ENCODE assay signal across 20 cellular contexts in the genomic region with DNA sequence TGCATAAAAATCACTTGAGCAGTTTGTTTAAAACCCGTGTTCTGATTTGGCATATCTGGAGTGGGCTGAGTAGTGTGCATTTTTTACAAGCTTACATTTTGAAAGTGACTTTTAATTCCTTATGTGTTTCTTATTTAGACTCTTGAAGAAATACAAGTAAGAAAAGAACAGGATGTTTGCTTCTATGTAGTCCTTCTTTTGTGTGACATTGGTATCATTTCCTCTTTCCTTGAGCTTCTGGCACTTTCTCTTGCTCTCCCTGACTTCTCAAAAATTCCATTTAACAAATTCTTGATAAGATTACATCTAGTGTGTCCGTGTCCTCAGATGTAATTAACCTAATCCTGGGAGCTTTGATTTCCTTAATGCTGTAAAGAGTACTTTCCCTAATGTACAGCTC. TPM values are rescaled to one million over a fixed set of nuclear protein-coding genes. Genes with fewer than 3 reads are reported as not detected.
DNase-seq lines count a peak whose midpoint lies in the region; ATAC-seq and TF ChIP-seq lines count a peak whose summit lies in the region.
"Had no signal": no experiment of that assay in that cellular context is flagged by ENCODE, and none has a peak within 500 bp of the region (broad histone marks: within the 10 kb centered on the region; RNA-seq: fewer than 3 reads in every experiment).

No MANE protein-coding gene starts in this region.

- TF ChIP-seq POLR2A in spleen (IDR thresholded peaks at IDR 0.05) (no peak), erythroblast (IDR thresholded peaks at IDR 0.05; ENCODE audit: low read length) (no peak)

- H3K4me1 ChIP-seq in spleen = peaks cover 10 to 17% (median 14%) of the 10 kb centered on the region in 6 donors
- H3K4me1 ChIP-seq: gastrocnemius medialis had no signal

- TF ChIP-seq CTCF in GM10248 (IDR thresholded peaks at IDR 0.05; ENCODE audit: control extremely low read depth, extremely low read depth, low read depth, missing control alignments) (no peak), activated B cell treated with CpG ODN at 0.5 μM for 24 hours (IDR thresholded peaks at IDR 0.05) (no peak), spleen (IDR thresholded peaks at IDR 0.05 in 8 of 11, conservative IDR thresholded peaks at IDR 0.05 in 3 of 11) (no peak)

- no peaks in the 10 kb centered on the region for H3K27me3 Mint-ChIP-seq in activated B cell treated with CpG ODN at 0.5 μM for 24 hours

- POLR2A ChIA-PET in GM10248 (lab: Yijun Ruan, JAX) (no interaction called here), activated B cell treated with CpG ODN at 0.5 μM for 24 hours (lab: Charles Lee) (interaction anchor here (0.6 to 0.7 kb wide), 2 partner anchors 53 to 120 kb away, joined by 4 read pairs; partner anchors contain the start of gene SLC2A8)

- H3K36me3 Mint-ChIP-seq in activated B cell treated with CpG ODN at 0.5 μM for 24 hours (ENCODE audit: low read depth) = no peaks in the 10 kb centered on the region
- H3K36me3 Mint-ChIP-seq: activated CD8-positive, alpha-beta memory T cell treated with anti-CD3 and anti-CD28 coated beads, Interleukin-2, amount 10 ng/mL, durations not matched to agents 7 days and 5 days; activated naive CD4-positive, alpha-beta T cell treated with anti-CD3 and anti-CD28 coated beads, Interleukin-2, amount 10 ng/mL, durations not matched to agents 7 days and 5 days had no signal

- H3K27me3 ChIP-seq in spleen (replicated peaks in 1 of 7) = no peaks in the 10 kb centered on the region
- H3K27me3 ChIP-seq: BE2C, gastrocnemius medialis, pancreas had no signal

- H3K9me3 Mint-ChIP-seq in activated B cell treated with CpG ODN at 0.5 μM for 24 hours = peaks cover 7% of the 10 kb centered on the region
- H3K9me3 Mint-ChIP-seq: activated naive CD4-positive, alpha-beta T cell treated with anti-CD3 and anti-CD28 coated beads, Interleukin-2, amount 10 ng/mL, durations not matched to agents 7 days and 5 days had no signal

- CTCF ChIA-PET in GM10248 (lab: Yijun Ruan, JAX) (interaction anchor here (0.9 to 2.0 kb wide), 5 partner anchors 9 to 42 kb away, joined by 3 to 7 read pairs (median 4); no protein-coding TSS in a partner anchor), activated B cell treated with CpG ODN at 0.5 μM for 24 hours (lab: Charles Lee) (no interaction called here)

- H3K9me3 ChIP-seq in spleen = no peaks in the 10 kb centered on the region
- H3K9me3 ChIP-seq: BE2C, gastrocnemius medialis, pancreas had no signal

- intact Hi-C loops in activated B cell treated with CpG ODN at 0.5 μM for 24 hours (cut with micrococcal nuclease) = no loop called here
- intact Hi-C loops in spleen (cut with DNase I; ENCODE audit: low total_unique reads) = no loop called here

- peak overlapping the region; percentile 55 for H3K4me3 Mint-ChIP-seq in activated B cell treated with CpG ODN at 0.5 μM for 24 hours
- H3K4me3 Mint-ChIP-seq: activated CD8-positive, alpha-beta memory T cell treated with anti-CD3 and anti-CD28 coated beads, Interleukin-2, amount 10 ng/mL, durations not matched to agents 7 days and 5 days; activated naive CD4-positive, alpha-beta T cell treated with anti-CD3 and anti-CD28 coated beads, Interleukin-2, amount 10 ng/mL, durations not matched to agents 7 days and 5 days had no signal

- H3K27ac Mint-ChIP-seq in activated B cell treated with CpG ODN at 0.5 μM for 24 hours = peak overlapping the region; percentile 84
- H3K27ac Mint-ChIP-seq: activated CD8-positive, alpha-beta memory T cell treated with anti-CD3 and anti-CD28 coated beads, Interleukin-2, amount 10 ng/mL, durations not matched to agents 7 days and 5 days; activated naive CD4-positive, alpha-beta T cell treated with anti-CD3 and anti-CD28 coated beads, Interleukin-2, amount 10 ng/mL, durations not matched to agents 7 days and 5 days had no signal

- H3K27ac ChIP-seq in spleen = peak overlapping the region in 7 of 8 donors; percentile 24 to 75 (median 55)
- H3K27ac ChIP-seq: SK-N-MC had no signal

- H3K4me1 Mint-ChIP-seq in activated B cell treated with CpG ODN at 0.5 μM for 24 hours = peaks cover 29% of the 10 kb centered on the region
- H3K4me1 Mint-ChIP-seq: activated naive CD4-positive, alpha-beta T cell treated with anti-CD3 and anti-CD28 coated beads, Interleukin-2, amount 10 ng/mL, durations not matched to agents 7 days and 5 days had no signal

- WGBS in spleen, 5 donors = 26 to 50% (median 42%) methylated on average over 2 of the region's 2 CpGs

- DNase-seq in GM10248 (ENCODE audit: extremely low spot score) = peak; percentile 27
- DNase-seq in activated B cell treated with CpG ODN at 0.5 μM for 24 hours = no peak
- no peak for DNase-seq in spleen
- DNase-seq in T-helper 2 cell = no peak
- DNase-seq in activated CD4-positive, CD25-positive, alpha-beta regulatory T cell treated with anti-CD3 and anti-CD28 coated beads, Interleukin-2, amount 50 U/mL, for 72 hours = no peak
- no peak for DNase-seq in GM19238 (ENCODE audit: insufficient read length, low spot score)
- DNase-seq in erythroblast (lab: John Stamatoyannopoulos, UW) = no peak
- DNase-seq: activated CD8-positive, alpha-beta memory T cell treated with anti-CD3 and anti-CD28 coated beads, Interleukin-2, amount 10 ng/mL, durations not matched to agents 7 days and 5 days; activated naive CD4-positive, alpha-beta T cell treated with anti-CD3 and anti-CD28 coated beads, Interleukin-2, amount 10 ng/mL, durations not matched to agents 7 days and 5 days; BE2C; DMS79 treated with DMSO at 0.1 percent for 48 hours; gastrocnemius medialis; GOT3; KG1; NCI-H146; NCI-H524 treated with DMSO at 0.1 percent for 48 hours; pancreas; trophoblast cell had no signal

- H3K36me3 ChIP-seq in spleen = no peaks in the 10 kb centered on the region
- H3K36me3 ChIP-seq: gastrocnemius medialis, pancreas had no signal

- H3K4me3 ChIP-seq in spleen = no peak overlapping the region
- H3K4me3 ChIP-seq: gastrocnemius medialis, pancreas, SK-N-MC had no signal

- ATAC-seq in GM21786 (IDR thresholded peaks at IDR 0.05; ENCODE audit: unreplicated experiment) (peak; percentile 56), activated B cell treated with CpG ODN at 0.5 μM for 24 hours (ENCODE audit: low read depth) (peak; percentile 50)
- ATAC-seq: activated CD8-positive, alpha-beta memory T cell treated with anti-CD3 and anti-CD28 coated beads, Interleukin-2, amount 10 ng/mL, durations not matched to agents 7 days and 5 days; gastrocnemius medialis had no signal

RNA-seq across cellular contexts. Expression of gene GARNL3, which starts 12.5 kb away (rescaled TPM):
- total RNA-seq in activated B cell treated with CpG ODN at 0.5 μM for 24 hours (4.0 and 10.4 TPM in 2 replicates), spleen (10 to 100 TPM in 5 of 7 donors, 1 to 10 TPM in 2; 6.6 to 14.7 (median 11.1) TPM)
- polyA plus RNA-seq in spleen = 1 to 10 TPM; 2.1 to 6.3 (median 4.2) TPM
